Comparison of ENCODE assay signal across 9 cellular contexts in the genomic region with DNA sequence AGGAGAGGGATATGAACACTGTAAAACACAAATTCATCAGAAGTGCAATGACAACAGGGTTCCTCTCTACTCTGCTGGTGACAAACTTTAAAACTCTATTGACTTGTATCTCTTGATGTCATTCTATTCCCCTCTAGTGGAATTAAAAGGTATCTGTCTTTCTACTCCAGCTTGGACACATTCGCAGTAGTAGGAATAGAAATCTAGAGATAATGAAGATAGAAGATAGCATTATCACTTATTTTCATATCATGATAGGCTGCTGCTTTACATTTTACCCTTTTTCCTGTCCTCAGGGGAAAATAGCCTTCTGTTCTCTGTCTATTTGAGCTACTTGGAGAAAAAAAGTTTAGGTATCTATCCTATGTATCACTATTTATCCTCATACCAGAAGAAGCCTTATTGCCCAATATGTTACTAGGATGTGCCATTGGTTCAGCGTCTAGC.
A peak's percentile ranks its signal among the peaks of the same experiment; 100 is the strongest.
DNase-seq lines count a peak whose midpoint lies in the region; ATAC-seq, FAIRE-seq and TF ChIP-seq lines count a peak whose summit lies in the region.
"Had no signal": no experiment of that assay in that cellular context is flagged by ENCODE, and none has a peak within 500 bp of the region (broad histone marks: within the 10 kb centered on the region; RNA-seq: fewer than 3 reads in every experiment).

No MANE protein-coding gene starts in this region.

- H3K79me1 ChIP-seq in H1 (ENCODE audit: low read depth, low read length), result no peaks in the 10 kb centered on the region

- no peak for TF ChIP-seq EP300 in H1 (IDR thresholded peaks at IDR 0.05; ENCODE audit: borderline replicate concordance in 1 of 2, low read depth in 2 of 2, low read length in 2 of 2)

- H3K9me3 ChIP-seq in H1 (ENCODE audit: insufficient read depth in 2 of 2, low read depth in 1 of 2, low read length in 1 of 2) (no peaks in the 10 kb centered on the region), osteoblast (ENCODE audit: low read depth, low read length) (no peaks in the 10 kb centered on the region)

- FAIRE-seq in H1 (lab: Jason Lieb, UNC), result no peak

- no peak overlapping the region for H3K9ac ChIP-seq in H1 (replicated peaks in 1 of 4; ENCODE audit: extremely low read depth in 1 of 4, low read depth in 3 of 4, low read length in 3 of 4)

- H3K23me2 ChIP-seq in H1 (ENCODE audit: low read depth, low read length), result no peaks in the 10 kb centered on the region

- no peak overlapping the region for H2AFZ ChIP-seq in H1 (ENCODE audit: low read length)
- no peak overlapping the region for H2AFZ ChIP-seq in osteoblast (ENCODE audit: low read length)

- no peak overlapping the region for H2BK12ac ChIP-seq in H1 (ENCODE audit: low read depth, low read length)

- no peaks in the 10 kb centered on the region for H4K20me1 ChIP-seq in H1 (replicated peaks in 1 of 2; ENCODE audit: control insufficient read depth in 1 of 2, insufficient read depth in 2 of 2, low read length in 2 of 2)
- H4K20me1 ChIP-seq in osteoblast (ENCODE audit: insufficient read depth, low read length), result peaks cover 12% of the 10 kb centered on the region

- no peak overlapping the region for H4K91ac ChIP-seq in H1 (replicated peaks; ENCODE audit: insufficient read length, low read length)

- TF ChIP-seq RAD21 in H1 (IDR thresholded peaks at IDR 0.05 in 1 of 2, conservative IDR thresholded peaks at IDR 0.05 in 1 of 2; ENCODE audit: low read depth in 2 of 2, low read length in 2 of 2), result peak; percentile 80

- no peak overlapping the region for H3K14ac ChIP-seq in H1 (ENCODE audit: insufficient read length)

- POLR2A ChIA-PET in H1 (lab: Charles Lee; ENCODE audit: partially characterized antibody), result no interaction called here

- H3K56ac ChIP-seq in H1 (replicated peaks; ENCODE audit: insufficient read length, low read depth, low read length), result no peak overlapping the region

- no peak overlapping the region for H2BK15ac ChIP-seq in H1 (ENCODE audit: low read length)

- H3K4me3 ChIP-seq in H1 (ENCODE audit: extremely low read depth in 1 of 4, insufficient read depth in 2 of 4, low read depth in 3 of 4, low read length in 4 of 4) (no peak overlapping the region), osteoblast (ENCODE audit: insufficient read depth, low read length) (no peak overlapping the region)
- H3K4me3 ChIP-seq: skin epidermis had no signal

- peak overlapping the region; percentile 10 for H3K27ac Mint-ChIP-seq in activated naive CD4-positive, alpha-beta T cell treated with anti-CD3 and anti-CD28 coated beads, Interleukin-2, amount 50 U/mL, for 24 hours

- H3K4me1 Mint-ChIP-seq in activated naive CD4-positive, alpha-beta T cell treated with anti-CD3 and anti-CD28 coated beads, Interleukin-2, amount 50 U/mL, for 24 hours, result peaks cover 74% of the 10 kb centered on the region

- H2AK5ac ChIP-seq in H1 (ENCODE audit: low read depth, low read length), result no peak overlapping the region

- no peak overlapping the region for H3K4me2 ChIP-seq in H1 (ENCODE audit: insufficient read depth in 1 of 2, low read depth in 2 of 2, low read length in 2 of 2)
- H3K4me2 ChIP-seq in osteoblast (ENCODE audit: insufficient read depth, low read length), result no peak overlapping the region

- H3K9me3 Mint-ChIP-seq in activated naive CD4-positive, alpha-beta T cell treated with anti-CD3 and anti-CD28 coated beads, Interleukin-2, amount 50 U/mL, for 24 hours, result no peaks in the 10 kb centered on the region

- H3K4me3 Mint-ChIP-seq in activated naive CD4-positive, alpha-beta T cell treated with anti-CD3 and anti-CD28 coated beads, Interleukin-2, amount 50 U/mL, for 24 hours, result no peak overlapping the region

- H3K79me2 ChIP-seq in H1 (ENCODE audit: control insufficient read depth in 1 of 2, insufficient read depth in 2 of 2, low read length in 2 of 2) (no peaks in the 10 kb centered on the region), osteoblast (ENCODE audit: insufficient read depth, low read length) (peaks cover 19% of the 10 kb centered on the region)

- no peak overlapping the region for H2BK5ac ChIP-seq in H1 (ENCODE audit: low read depth, low read length)

- no peak overlapping the region for H4K8ac ChIP-seq in H1 (ENCODE audit: extremely low read depth, insufficient read depth, low read length)

- no peak for TF ChIP-seq POLR2A in H1 (IDR thresholded peaks at IDR 0.05; ENCODE audit: control extremely low read depth in 1 of 2, low read depth in 2 of 2, low read length in 2 of 2)

- DNase-seq in activated naive CD4-positive, alpha-beta T cell treated with Interleukin-2 at 50 U/mL for 16 hours, result no peak
- DNase-seq in NCI-H524 treated with DMSO at 0.1 percent for 48 hours (lab: John Stamatoyannopoulos, UW) (peak; percentile 3), H1 (ENCODE audit: low read depth in 1 of 2, low spot score in 2 of 2) (no peak), osteoblast (ENCODE audit: insufficient read length, low spot score, missing footprints) (no peak), COLO668 (lab: John Stamatoyannopoulos, UW; ENCODE audit: unreplicated experiment) (no peak)
- no peak for DNase-seq in stimulated activated CD4-positive, alpha-beta T cell treated with anti-CD3 and anti-CD28 coated beads, Interleukin-15, amount 100 ng/mL, for 24 hours

- H3K36me3 ChIP-seq in H1 (ENCODE audit: control insufficient read depth in 2 of 4, insufficient read depth in 4 of 4, low read length in 3 of 4), result no peaks in the 10 kb centered on the region
- no peaks in the 10 kb centered on the region for H3K36me3 ChIP-seq in osteoblast (ENCODE audit: insufficient read depth, low read length)

- H2BK120ac ChIP-seq in H1 (replicated peaks; ENCODE audit: low read depth, low read length), result no peak overlapping the region

- H3K36me3 Mint-ChIP-seq in activated naive CD4-positive, alpha-beta T cell treated with anti-CD3 and anti-CD28 coated beads, Interleukin-2, amount 50 U/mL, for 24 hours, result peaks cover 1% of the 10 kb centered on the region

- CTCF ChIA-PET in H1 (lab: Charles Lee; ENCODE audit: partially characterized antibody), result interaction anchor here (0.6 to 1.6 kb wide), 12 partner anchors 10 to 709 kb away, joined by 3 to 6 read pairs (median 3); no protein-coding TSS in a partner anchor

- no peaks in the 10 kb centered on the region for H3K4me1 ChIP-seq in H1 (replicated peaks in 1 of 4; ENCODE audit: control insufficient read depth in 3 of 4, insufficient read depth in 4 of 4, low read length in 3 of 4)
- no peaks in the 10 kb centered on the region for H3K4me1 ChIP-seq in osteoblast (ENCODE audit: insufficient read depth, low read length)

- WGBS in H1 (ENCODE audit: extremely low coverage in 1 of 2, insufficient coverage in 1 of 2, insufficient read length in 1 of 2, insufficient replicate concordance in 2 of 2, low coverage in 1 of 2, low lambda C conversion rate in 2 of 2, missing lambda C conversion rate in 1 of 2), 2 experiments, result 84% methylated on average over 2 of the region's 2 CpGs; no CpG with 5 or more reads in 1 of the 2 experiments

- TF ChIP-seq CTCF in H1 (IDR thresholded peaks at IDR 0.05; ENCODE audit: control extremely low read depth in 1 of 3, insufficient read depth in 1 of 3, low read depth in 1 of 3, low read length in 3 of 3) (peak in 2 of 3 experiments; percentile 45 to 47; a peak in 2 of 4 replicates), osteoblast (IDR thresholded peaks at IDR 0.05; ENCODE audit: extremely low read depth, low read depth, low read length) (peak; percentile 54)

- H3K27me3 ChIP-seq in H1 (replicated peaks in 1 of 4; ENCODE audit: control insufficient read depth in 3 of 4, extremely low read depth in 1 of 4, insufficient read depth in 3 of 4, low read length in 3 of 4) (no peaks in the 10 kb centered on the region), osteoblast (ENCODE audit: insufficient read depth, low read length) (no peaks in the 10 kb centered on the region)

- no peak overlapping the region for H4K5ac ChIP-seq in H1 (ENCODE audit: insufficient read length, low read depth, low read length)

- H3K4ac ChIP-seq in H1 (replicated peaks; ENCODE audit: insufficient read length, low read depth, low read length), result no peak overlapping the region

- H3K18ac ChIP-seq in H1 (ENCODE audit: extremely low read depth, low read length), result no peak overlapping the region

- no peak overlapping the region for H2BK20ac ChIP-seq in H1 (ENCODE audit: low read length)

- H3K23ac ChIP-seq in H1 (ENCODE audit: insufficient read length), result no peak overlapping the region

- no peak for ATAC-seq in HG03097 (IDR thresholded peaks at IDR 0.05; ENCODE audit: low FRiP score, unreplicated experiment)

- H3K27me3 Mint-ChIP-seq in activated naive CD4-positive, alpha-beta T cell treated with anti-CD3 and anti-CD28 coated beads, Interleukin-2, amount 50 U/mL, for 24 hours, result no peaks in the 10 kb centered on the region

- H3K27ac ChIP-seq in H1 (ENCODE audit: low read depth, low read length) (no peak overlapping the region), osteoblast (ENCODE audit: low read depth, low read length) (no peak overlapping the region)
- H3K27ac ChIP-seq: skin epidermis had no signal

TF ChIP-seq in H1, 55 proteins besides CTCF, POLR2A, EP300 and RAD21:
- TF ChIP-seq RFX5 (IDR thresholded peaks at IDR 0.05; ENCODE audit: borderline replicate concordance, low read depth, low read length), result no peak
- no peak for TF ChIP-seq KDM4A (IDR thresholded peaks at IDR 0.05; ENCODE audit: low read depth, low read length, severe bottlenecking)
